Comparison of ENCODE assay signal across 21 cellular contexts in the genomic region with DNA sequence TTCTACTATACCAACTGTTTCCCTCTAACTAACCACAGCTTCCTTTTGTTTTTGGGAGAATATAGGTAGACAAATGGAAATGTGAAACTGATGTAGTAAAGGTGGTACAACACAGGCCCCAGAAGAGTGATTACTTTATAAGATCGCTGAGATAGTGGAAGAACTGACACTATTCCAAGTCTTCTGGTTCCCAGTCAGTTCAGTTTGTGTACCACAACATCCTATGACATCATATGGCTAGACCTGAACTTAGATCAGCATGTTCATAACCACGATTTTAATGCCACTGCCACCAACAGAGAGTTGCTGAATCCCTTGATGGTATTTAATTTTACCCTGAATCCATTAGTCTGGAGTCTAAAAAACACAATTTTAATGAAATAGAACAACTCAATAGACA.
"Had no signal": no experiment of that assay in that cellular context is flagged by ENCODE, and none has a peak within 500 bp of the region (broad histone marks: within the 10 kb centered on the region; RNA-seq: fewer than 3 reads in every experiment).

No MANE protein-coding gene starts in this region.

- ATAC-seq: left ventricle myocardium superior; natural killer cell; psoas muscle; right cardiac atrium; stimulated activated naive B cell treated with anti-CD40 and anti-IgM and Interleukin-4, amounts not matched to agents 10 μg/mL and 1 μg/mL and 100 μg/mL, for 72 hours had no signal

- DNase-seq: dorsolateral prefrontal cortex; effector CD4-positive, alpha-beta T cell; hypothalamus; immature natural killer cell; left ventricle myocardium superior; natural killer cell; occipital lobe; ovary; posterior cingulate gyrus; psoas muscle; right cardiac atrium; stimulated activated CD4-positive, alpha-beta T cell treated with anti-CD3 and anti-CD28 coated beads, Interleukin-15, amount 100 ng/mL, for 24 hours; stimulated activated CD4-positive, alpha-beta T cell treated with anti-CD3 and anti-CD28 coated beads, Interleukin-2, amount 100 ng/mL, for 48 hours; stimulated activated naive B cell treated with anti-CD40 and anti-IgM and Interleukin-4, amounts not matched to agents 10 μg/mL and 1 μg/mL and 100 μg/mL, for 72 hours; substantia nigra; testis; tibial artery; upper lobe of left lung had no signal

- H3K36me3 ChIP-seq: ovary, tibial artery, upper lobe of left lung had no signal

- H3K4me3 ChIP-seq: dorsolateral prefrontal cortex, lung, ovary, psoas muscle, skin epidermis, testis, tibial artery, upper lobe of left lung had no signal

- H3K4me1 ChIP-seq: psoas muscle, testis, tibial artery, upper lobe of left lung had no signal

- H3K27me3 Mint-ChIP-seq: memory B cell had no signal

- H3K27me3 ChIP-seq: dorsolateral prefrontal cortex, ovary, testis, tibial artery, upper lobe of left lung had no signal

- H3K27ac ChIP-seq: dorsolateral prefrontal cortex, ovary, psoas muscle, skin epidermis, testis, tibial artery, upper lobe of left lung had no signal

- H3K4me1 Mint-ChIP-seq: immature natural killer cell; memory B cell; natural killer cell; stimulated activated naive B cell treated with anti-CD40 and anti-IgM and Interleukin-4, amounts not matched to agents 10 μg/mL and 1 μg/mL and 100 μg/mL, for 72 hours had no signal

- H3K9me3 ChIP-seq: ovary, testis, upper lobe of left lung had no signal

- H3K27ac Mint-ChIP-seq: immature natural killer cell; memory B cell; natural killer cell; stimulated activated naive B cell treated with anti-CD40 and anti-IgM and Interleukin-4, amounts not matched to agents 10 μg/mL and 1 μg/mL and 100 μg/mL, for 72 hours had no signal

- H3K4me3 Mint-ChIP-seq: immature natural killer cell; memory B cell; natural killer cell; stimulated activated naive B cell treated with anti-CD40 and anti-IgM and Interleukin-4, amounts not matched to agents 10 μg/mL and 1 μg/mL and 100 μg/mL, for 72 hours had no signal
